In the genomic region with DNA sequence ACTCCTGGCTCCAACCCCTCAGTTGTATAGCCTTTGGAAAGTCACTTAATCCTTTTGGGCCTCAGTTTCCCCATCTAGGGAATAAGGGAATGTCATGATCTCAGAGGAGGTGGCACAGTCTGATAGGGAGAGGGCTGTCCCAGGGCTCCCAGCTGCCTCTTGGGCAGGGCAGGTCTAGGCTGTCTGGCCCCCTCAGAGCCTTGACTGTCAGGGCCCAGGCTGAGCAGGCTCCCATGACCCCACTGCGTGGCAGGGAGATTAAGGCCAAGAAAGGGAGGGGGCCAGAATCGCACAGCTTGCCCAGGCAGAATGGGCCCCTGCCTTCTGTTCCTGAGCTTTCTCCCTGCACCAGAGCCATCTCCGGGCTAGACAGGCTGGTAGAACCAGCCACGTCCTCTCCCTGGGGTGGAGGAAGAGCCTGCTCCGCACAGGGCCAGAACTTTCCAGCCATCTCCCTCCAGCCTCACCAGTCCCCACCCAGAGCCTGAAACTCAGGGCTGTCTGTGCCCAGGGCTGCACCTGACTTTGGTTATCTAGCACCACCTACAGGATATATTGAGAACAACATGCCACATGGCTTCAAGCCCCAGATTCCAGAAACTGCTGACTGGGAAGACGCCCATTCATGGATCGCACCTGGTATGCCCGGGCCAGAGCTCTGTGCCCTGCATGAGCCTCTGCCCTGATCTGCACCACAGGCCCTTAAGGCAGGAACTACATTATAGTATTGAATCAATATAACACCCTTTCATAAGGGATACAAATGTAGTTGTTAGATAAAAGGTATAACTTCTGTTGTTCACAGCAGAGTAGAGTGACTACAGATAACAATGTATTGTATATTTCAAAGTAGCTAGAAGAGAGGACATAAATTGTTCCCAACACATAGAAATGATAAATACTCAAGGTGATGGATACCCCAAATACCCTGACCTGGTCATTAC, we compare ENCODE assay signal across 1 cellular context.
A peak's percentile ranks its signal among the peaks of the same experiment; 100 is the strongest.
TF ChIP-seq lines count a peak whose summit lies in the region.

No MANE protein-coding gene starts in this region.

TF ChIP-seq in K562, 482 proteins besides CTCF, POLR2A, EP300 and RAD21 (continues in another document):
- no peak for TF ChIP-seq BCL6 (CRISPR knock-in tag; IDR thresholded peaks at IDR 0.05)
- TF ChIP-seq, protein P1, sequence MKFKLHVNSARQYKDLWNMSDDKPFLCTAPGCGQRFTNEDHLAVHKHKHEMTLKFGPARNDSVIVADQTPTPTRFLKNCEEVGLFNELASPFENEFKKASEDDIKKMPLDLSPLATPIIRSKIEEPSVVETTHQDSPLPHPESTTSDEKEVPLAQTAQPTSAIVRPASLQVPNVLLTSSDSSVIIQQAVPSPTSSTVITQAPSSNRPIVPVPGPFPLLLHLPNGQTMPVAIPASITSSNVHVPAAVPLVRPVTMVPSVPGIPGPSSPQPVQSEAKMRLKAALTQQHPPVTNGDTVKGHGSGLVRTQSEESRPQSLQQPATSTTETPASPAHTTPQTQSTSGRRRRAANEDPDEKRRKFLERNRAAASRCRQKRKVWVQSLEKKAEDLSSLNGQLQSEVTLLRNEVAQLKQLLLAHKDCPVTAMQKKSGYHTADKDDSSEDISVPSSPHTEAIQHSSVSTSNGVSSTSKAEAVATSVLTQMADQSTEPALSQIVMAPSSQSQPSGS (CRISPR knock-in tag; IDR thresholded peaks at IDR 0.05), result no peak
- TF ChIP-seq ZNF431 (CRISPR knock-in tag; IDR thresholded peaks at IDR 0.05), result no peak
- TF ChIP-seq ZNF561 (CRISPR knock-in tag; conservative IDR thresholded peaks at IDR 0.05), result no peak
- no peak for TF ChIP-seq LARP7 (IDR thresholded peaks at IDR 0.05)
- no peak for TF ChIP-seq ZNF174 (CRISPR knock-in tag; IDR thresholded peaks at IDR 0.05)
- TF ChIP-seq WHSC1 (IDR thresholded peaks at IDR 0.05; ENCODE audit: low read length), result no peak
- no peak for TF ChIP-seq PRMT5 (CRISPR knock-in tag; IDR thresholded peaks at IDR 0.05)
- no peak for TF ChIP-seq POLR2H (tag; IDR thresholded peaks at IDR 0.05; ENCODE audit: low read depth)
- no peak for TF ChIP-seq HMG20A (CRISPR knock-in tag; conservative IDR thresholded peaks at IDR 0.05)
- peak; percentile 53; the same call in 1 of the 2 replicates for TF ChIP-seq TOE1 (IDR thresholded peaks at IDR 0.05; ENCODE audit: borderline replicate concordance)
- TF ChIP-seq TOE1 (CRISPR knock-in tag; IDR thresholded peaks at IDR 0.05; ENCODE audit: borderline replicate concordance, low read depth), result no peak
- no peak for TF ChIP-seq ZNF347 (CRISPR knock-in tag; IDR thresholded peaks at IDR 0.05; ENCODE audit: low read depth)
- TF ChIP-seq COPS2 (conservative IDR thresholded peaks at IDR 0.05), result no peak
- TF ChIP-seq, protein P2, sequence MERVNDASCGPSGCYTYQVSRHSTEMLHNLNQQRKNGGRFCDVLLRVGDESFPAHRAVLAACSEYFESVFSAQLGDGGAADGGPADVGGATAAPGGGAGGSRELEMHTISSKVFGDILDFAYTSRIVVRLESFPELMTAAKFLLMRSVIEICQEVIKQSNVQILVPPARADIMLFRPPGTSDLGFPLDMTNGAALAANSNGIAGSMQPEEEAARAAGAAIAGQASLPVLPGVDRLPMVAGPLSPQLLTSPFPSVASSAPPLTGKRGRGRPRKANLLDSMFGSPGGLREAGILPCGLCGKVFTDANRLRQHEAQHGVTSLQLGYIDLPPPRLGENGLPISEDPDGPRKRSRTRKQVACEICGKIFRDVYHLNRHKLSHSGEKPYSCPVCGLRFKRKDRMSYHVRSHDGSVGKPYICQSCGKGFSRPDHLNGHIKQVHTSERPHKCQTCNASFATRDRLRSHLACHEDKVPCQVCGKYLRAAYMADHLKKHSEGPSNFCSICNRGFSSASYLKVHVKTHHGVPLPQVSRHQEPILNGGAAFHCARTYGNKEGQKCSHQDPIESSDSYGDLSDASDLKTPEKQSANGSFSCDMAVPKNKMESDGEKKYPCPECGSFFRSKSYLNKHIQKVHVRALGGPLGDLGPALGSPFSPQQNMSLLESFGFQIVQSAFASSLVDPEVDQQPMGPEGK (CRISPR knock-in tag; IDR thresholded peaks at IDR 0.05; ENCODE audit: borderline replicate concordance), result no peak
- TF ChIP-seq ZNF121 (CRISPR knock-in tag; conservative IDR thresholded peaks at IDR 0.05), result no peak
- no peak for TF ChIP-seq ZNF507 (tag; conservative IDR thresholded peaks at IDR 0.05)
- TF ChIP-seq CHCHD3 (CRISPR knock-in tag; IDR thresholded peaks at IDR 0.05), result no peak
- no peak for TF ChIP-seq ZNF197 (CRISPR knock-in tag; IDR thresholded peaks at IDR 0.05; ENCODE audit: low read depth)
- no peak for TF ChIP-seq SOX6 (IDR thresholded peaks at IDR 0.05)
- no peak for TF ChIP-seq EWSR1 (IDR thresholded peaks at IDR 0.05; ENCODE audit: borderline replicate concordance, low read depth, partially characterized antibody)
- TF ChIP-seq, protein P3, sequence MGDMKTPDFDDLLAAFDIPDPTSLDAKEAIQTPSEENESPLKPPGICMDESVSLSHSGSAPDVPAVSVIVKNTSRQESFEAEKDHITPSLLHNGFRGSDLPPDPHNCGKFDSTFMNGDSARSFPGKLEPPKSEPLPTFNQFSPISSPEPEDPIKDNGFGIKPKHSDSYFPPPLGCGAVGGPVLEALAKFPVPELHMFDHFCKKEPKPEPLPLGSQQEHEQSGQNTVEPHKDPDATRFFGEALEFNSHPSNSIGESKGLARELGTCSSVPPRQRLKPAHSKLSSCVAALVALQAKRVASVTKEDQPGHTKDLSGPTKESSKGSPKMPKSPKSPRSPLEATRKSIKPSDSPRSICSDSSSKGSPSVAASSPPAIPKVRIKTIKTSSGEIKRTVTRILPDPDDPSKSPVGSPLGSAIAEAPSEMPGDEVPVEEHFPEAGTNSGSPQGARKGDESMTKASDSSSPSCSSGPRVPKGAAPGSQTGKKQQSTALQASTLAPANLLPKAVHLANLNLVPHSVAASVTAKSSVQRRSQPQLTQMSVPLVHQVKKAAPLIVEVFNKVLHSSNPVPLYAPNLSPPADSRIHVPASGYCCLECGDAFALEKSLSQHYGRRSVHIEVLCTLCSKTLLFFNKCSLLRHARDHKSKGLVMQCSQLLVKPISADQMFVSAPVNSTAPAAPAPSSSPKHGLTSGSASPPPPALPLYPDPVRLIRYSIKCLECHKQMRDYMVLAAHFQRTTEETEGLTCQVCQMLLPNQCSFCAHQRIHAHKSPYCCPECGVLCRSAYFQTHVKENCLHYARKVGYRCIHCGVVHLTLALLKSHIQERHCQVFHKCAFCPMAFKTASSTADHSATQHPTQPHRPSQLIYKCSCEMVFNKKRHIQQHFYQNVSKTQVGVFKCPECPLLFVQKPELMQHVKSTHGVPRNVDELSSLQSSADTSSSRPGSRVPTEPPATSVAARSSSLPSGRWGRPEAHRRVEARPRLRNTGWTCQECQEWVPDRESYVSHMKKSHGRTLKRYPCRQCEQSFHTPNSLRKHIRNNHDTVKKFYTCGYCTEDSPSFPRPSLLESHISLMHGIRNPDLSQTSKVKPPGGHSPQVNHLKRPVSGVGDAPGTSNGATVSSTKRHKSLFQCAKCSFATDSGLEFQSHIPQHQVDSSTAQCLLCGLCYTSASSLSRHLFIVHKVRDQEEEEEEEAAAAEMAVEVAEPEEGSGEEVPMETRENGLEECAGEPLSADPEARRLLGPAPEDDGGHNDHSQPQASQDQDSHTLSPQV (IDR thresholded peaks at IDR 0.05), result peak; percentile 56; the same call in 1 of the 2 replicates
- TF ChIP-seq FOXM1 (IDR thresholded peaks at IDR 0.05; ENCODE audit: low read depth), result no peak
- TF ChIP-seq FOXM1 (CRISPR knock-in tag; IDR thresholded peaks at IDR 0.05; ENCODE audit: low read depth), result no peak
- TF ChIP-seq ZFPM2 (CRISPR knock-in tag; IDR thresholded peaks at IDR 0.05), result no peak
- TF ChIP-seq TEAD4 (IDR thresholded peaks at IDR 0.05; ENCODE audit: low read length), result 0 out of 2 replicates have a peak, but pooled peaks have one; percentile 13
- no peak for TF ChIP-seq TEAD4 (CRISPR knock-in tag; IDR thresholded peaks at IDR 0.05; ENCODE audit: borderline replicate concordance)
- TF ChIP-seq ZNF77 (CRISPR knock-in tag; IDR thresholded peaks at IDR 0.05), result no peak
- TF ChIP-seq, protein P4, sequence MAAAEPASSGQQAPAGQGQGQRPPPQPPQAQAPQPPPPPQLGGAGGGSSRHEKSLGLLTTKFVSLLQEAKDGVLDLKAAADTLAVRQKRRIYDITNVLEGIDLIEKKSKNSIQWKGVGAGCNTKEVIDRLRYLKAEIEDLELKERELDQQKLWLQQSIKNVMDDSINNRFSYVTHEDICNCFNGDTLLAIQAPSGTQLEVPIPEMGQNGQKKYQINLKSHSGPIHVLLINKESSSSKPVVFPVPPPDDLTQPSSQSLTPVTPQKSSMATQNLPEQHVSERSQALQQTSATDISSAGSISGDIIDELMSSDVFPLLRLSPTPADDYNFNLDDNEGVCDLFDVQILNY (CRISPR knock-in tag; IDR thresholded peaks at IDR 0.05), result no peak
- TF ChIP-seq, protein P5, sequence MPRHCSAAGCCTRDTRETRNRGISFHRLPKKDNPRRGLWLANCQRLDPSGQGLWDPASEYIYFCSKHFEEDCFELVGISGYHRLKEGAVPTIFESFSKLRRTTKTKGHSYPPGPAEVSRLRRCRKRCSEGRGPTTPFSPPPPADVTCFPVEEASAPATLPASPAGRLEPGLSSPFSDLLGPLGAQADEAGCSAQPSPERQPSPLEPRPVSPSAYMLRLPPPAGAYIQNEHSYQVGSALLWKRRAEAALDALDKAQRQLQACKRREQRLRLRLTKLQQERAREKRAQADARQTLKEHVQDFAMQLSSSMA (CRISPR knock-in tag; IDR thresholded peaks at IDR 0.05), result no peak
- TF ChIP-seq CCAR2 (IDR thresholded peaks at IDR 0.05; ENCODE audit: low read depth, low read length), result no peak
- no peak for TF ChIP-seq SRSF9 (IDR thresholded peaks at IDR 0.05; ENCODE audit: borderline replicate concordance, low read depth, low read length)
- no peak for TF ChIP-seq HNRNPUL1 (IDR thresholded peaks at IDR 0.05; ENCODE audit: low read length)
- no peak for TF ChIP-seq DACH1 (IDR thresholded peaks at IDR 0.05; ENCODE audit: partially characterized antibody)
- TF ChIP-seq, protein P6, sequence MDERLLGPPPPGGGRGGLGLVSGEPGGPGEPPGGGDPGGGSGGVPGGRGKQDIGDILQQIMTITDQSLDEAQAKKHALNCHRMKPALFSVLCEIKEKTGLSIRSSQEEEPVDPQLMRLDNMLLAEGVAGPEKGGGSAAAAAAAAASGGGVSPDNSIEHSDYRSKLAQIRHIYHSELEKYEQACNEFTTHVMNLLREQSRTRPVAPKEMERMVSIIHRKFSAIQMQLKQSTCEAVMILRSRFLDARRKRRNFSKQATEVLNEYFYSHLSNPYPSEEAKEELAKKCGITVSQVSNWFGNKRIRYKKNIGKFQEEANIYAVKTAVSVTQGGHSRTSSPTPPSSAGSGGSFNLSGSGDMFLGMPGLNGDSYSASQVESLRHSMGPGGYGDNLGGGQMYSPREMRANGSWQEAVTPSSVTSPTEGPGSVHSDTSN (CRISPR knock-in tag; IDR thresholded peaks at IDR 0.05; ENCODE audit: low read depth), result no peak
- TF ChIP-seq, protein P6 (tag; conservative IDR thresholded peaks at IDR 0.05; ENCODE audit: low read depth), result no peak
- TF ChIP-seq, protein P7, sequence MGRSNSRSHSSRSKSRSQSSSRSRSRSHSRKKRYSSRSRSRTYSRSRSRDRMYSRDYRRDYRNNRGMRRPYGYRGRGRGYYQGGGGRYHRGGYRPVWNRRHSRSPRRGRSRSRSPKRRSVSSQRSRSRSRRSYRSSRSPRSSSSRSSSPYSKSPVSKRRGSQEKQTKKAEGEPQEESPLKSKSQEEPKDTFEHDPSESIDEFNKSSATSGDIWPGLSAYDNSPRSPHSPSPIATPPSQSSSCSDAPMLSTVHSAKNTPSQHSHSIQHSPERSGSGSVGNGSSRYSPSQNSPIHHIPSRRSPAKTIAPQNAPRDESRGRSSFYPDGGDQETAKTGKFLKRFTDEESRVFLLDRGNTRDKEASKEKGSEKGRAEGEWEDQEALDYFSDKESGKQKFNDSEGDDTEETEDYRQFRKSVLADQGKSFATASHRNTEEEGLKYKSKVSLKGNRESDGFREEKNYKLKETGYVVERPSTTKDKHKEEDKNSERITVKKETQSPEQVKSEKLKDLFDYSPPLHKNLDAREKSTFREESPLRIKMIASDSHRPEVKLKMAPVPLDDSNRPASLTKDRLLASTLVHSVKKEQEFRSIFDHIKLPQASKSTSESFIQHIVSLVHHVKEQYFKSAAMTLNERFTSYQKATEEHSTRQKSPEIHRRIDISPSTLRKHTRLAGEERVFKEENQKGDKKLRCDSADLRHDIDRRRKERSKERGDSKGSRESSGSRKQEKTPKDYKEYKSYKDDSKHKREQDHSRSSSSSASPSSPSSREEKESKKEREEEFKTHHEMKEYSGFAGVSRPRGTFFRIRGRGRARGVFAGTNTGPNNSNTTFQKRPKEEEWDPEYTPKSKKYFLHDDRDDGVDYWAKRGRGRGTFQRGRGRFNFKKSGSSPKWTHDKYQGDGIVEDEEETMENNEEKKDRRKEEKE (IDR thresholded peaks at IDR 0.05; ENCODE audit: borderline replicate concordance in 1 of 2, control insufficient read depth in 1 of 2, low read depth in 2 of 2, low read length in 1 of 2), result no peak
